Comparison of ENCODE assay signal across 13 cellular contexts in genomic region chr19:3145909-3146676, GRCh38. TPM values are rescaled to one million over a fixed set of nuclear protein-coding genes. Genes with fewer than 3 reads are reported as not detected.
A peak's percentile ranks its signal among the peaks of the same experiment; 100 is the strongest.
DNase-seq lines count a peak whose midpoint lies in the region; ATAC-seq and TF ChIP-seq lines count a peak whose summit lies in the region.
"Had no signal": no experiment of that assay in that cellular context is flagged by ENCODE, and none has a peak within 500 bp of the region (broad histone marks: within the 10 kb centered on the region; RNA-seq: fewer than 3 reads in every experiment).

No MANE protein-coding gene starts in this region.

- H2BK15ac ChIP-seq in IMR-90 (ENCODE audit: low read depth, low read length), result no peak overlapping the region

- H3K27me3 ChIP-seq in CD4-positive, CD25-positive, alpha-beta regulatory T cell (ENCODE audit: control insufficient read depth, insufficient read depth, low read length), result no peaks in the 10 kb centered on the region
- H3K27me3 ChIP-seq in IMR-90 (ENCODE audit: control insufficient read depth, insufficient read depth, low read length) (no peaks in the 10 kb centered on the region), right lobe of liver (no peaks in the 10 kb centered on the region)
- H3K27me3 ChIP-seq: testis had no signal

- no peak overlapping the region for H3K56ac ChIP-seq in IMR-90 (ENCODE audit: extremely low read depth, insufficient read depth, low read length)

- peaks cover 11% of the 10 kb centered on the region for H3K4me1 ChIP-seq in CD4-positive, CD25-positive, alpha-beta regulatory T cell (ENCODE audit: control insufficient read depth, insufficient read depth, low read length, poor library complexity, severe bottlenecking)
- peaks cover 7% of the 10 kb centered on the region for H3K4me1 ChIP-seq in IMR-90 (ENCODE audit: control insufficient read depth, insufficient read depth, low read length)
- H3K4me1 ChIP-seq in right lobe of liver, result no peaks in the 10 kb centered on the region
- H3K4me1 ChIP-seq: testis had no signal

- H2AK9ac ChIP-seq in IMR-90 (replicated peaks; ENCODE audit: low read depth, low read length, poor library complexity), result no peak overlapping the region

- no peak overlapping the region for H3K23ac ChIP-seq in IMR-90 (ENCODE audit: low read depth, low read length)

- H3K4me3 ChIP-seq in CD4-positive, CD25-positive, alpha-beta regulatory T cell (ENCODE audit: low read depth, low read length), result no peak overlapping the region
- no peak overlapping the region for H3K4me3 ChIP-seq in IMR-90 (ENCODE audit: insufficient read depth, low read depth, low read length)
- no peak overlapping the region for H3K4me3 ChIP-seq in right lobe of liver
- H3K4me3 ChIP-seq: smooth muscle cell, testis had no signal

- H4K91ac ChIP-seq in IMR-90 (ENCODE audit: insufficient read depth, low read depth, low read length), result no peak overlapping the region

- TF ChIP-seq CTCF in IMR-90 (conservative IDR thresholded peaks at IDR 0.05; ENCODE audit: low read depth, low read length) (no peak), right lobe of liver (IDR thresholded peaks at IDR 0.05) (no peak), progenitor cell of endocrine pancreas (IDR thresholded peaks at IDR 0.05; ENCODE audit: unreplicated experiment) (no peak)

- in situ Hi-C loops in IMR-90 (cut with MboI; ENCODE audit: low sequenced_read_pairs), result no loop called here

- H3K9me1 ChIP-seq in IMR-90 (ENCODE audit: insufficient read depth, low read length), result peaks cover 12% of the 10 kb centered on the region; the same call in 1 of the 2 replicates

- dilution Hi-C loops in IMR-90 (cut with HindIII; ENCODE audit: low sequenced_read_pairs, unreplicated experiment), result no loop called here

- H3K27ac Mint-ChIP-seq in CD4-positive, CD25-positive, alpha-beta regulatory T cell, result peak overlapping the region in 2 of 3 donors; percentile 65 to 91
- peak overlapping the region; percentile 59 for H3K27ac Mint-ChIP-seq in T-helper 17 cell
- no peak overlapping the region for H3K27ac Mint-ChIP-seq in progenitor cell of endocrine pancreas
- H3K27ac Mint-ChIP-seq: CD8-positive, alpha-beta T cell; HFFc6 had no signal

- H3K18ac ChIP-seq in IMR-90 (ENCODE audit: low read depth, low read length), result no peak overlapping the region

- no peak overlapping the region for H3K14ac ChIP-seq in IMR-90 (replicated peaks; ENCODE audit: low read depth, low read length)

- no peaks in the 10 kb centered on the region; the same call in 1 of the 2 replicates for H4K20me1 ChIP-seq in IMR-90 (ENCODE audit: insufficient read depth, low read length)

- H3K4me1 Mint-ChIP-seq in CD4-positive, CD25-positive, alpha-beta regulatory T cell, result peaks cover 0 to 17% (median 9%) of the 10 kb centered on the region in 4 donors
- H3K4me1 Mint-ChIP-seq in T-helper 17 cell (peaks cover 22% of the 10 kb centered on the region), progenitor cell of endocrine pancreas (ENCODE audit: low read depth) (no peaks in the 10 kb centered on the region)

- no peak overlapping the region for H4K8ac ChIP-seq in IMR-90 (ENCODE audit: low read depth in 2 of 2, low read length in 2 of 2)

- no peaks in the 10 kb centered on the region for H3K27me3 Mint-ChIP-seq in CD4-positive, CD25-positive, alpha-beta regulatory T cell
- H3K27me3 Mint-ChIP-seq in T-helper 17 cell (no peaks in the 10 kb centered on the region), progenitor cell of endocrine pancreas (peaks cover 10% of the 10 kb centered on the region)

- no peaks in the 10 kb centered on the region; a peak in 1 of 4 replicates for H3K79me1 ChIP-seq in IMR-90 (ENCODE audit: low read depth in 1 of 2, low read length in 2 of 2)

- H2BK20ac ChIP-seq in IMR-90 (ENCODE audit: low read depth, low read length), result no peak overlapping the region

- CTCF ChIA-PET in IMR-90 (lab: Yijun Ruan, JAX), result no interaction called here

- H3K4me3 Mint-ChIP-seq in CD4-positive, CD25-positive, alpha-beta regulatory T cell, result no peak overlapping the region
- no peak overlapping the region for H3K4me3 Mint-ChIP-seq in T-helper 17 cell
- no peak overlapping the region for H3K4me3 Mint-ChIP-seq in progenitor cell of endocrine pancreas (ENCODE audit: low read depth)
- H3K4me3 Mint-ChIP-seq: CD8-positive, alpha-beta T cell; HFFc6 had no signal

- POLR2A ChIA-PET in IMR-90 (lab: Charles Lee; ENCODE audit: unreplicated experiment), result no interaction called here

- H2AFZ ChIP-seq in IMR-90 (replicated peaks; ENCODE audit: low read length, poor library complexity), result peak overlapping the region; percentile 3

- H3K27ac ChIP-seq in CD4-positive, CD25-positive, alpha-beta regulatory T cell (ENCODE audit: insufficient read depth, low read length, poor library complexity, severe bottlenecking), result no peak overlapping the region
- H3K27ac ChIP-seq in IMR-90 (ENCODE audit: insufficient read depth, low read length), result no peak overlapping the region
- no peak overlapping the region for H3K27ac ChIP-seq in right lobe of liver
- H3K27ac ChIP-seq: testis had no signal

- no peak overlapping the region for H4K5ac ChIP-seq in IMR-90 (ENCODE audit: low read depth, low read length)

- DNase-seq in CD4-positive, CD25-positive, alpha-beta regulatory T cell, result no peak
- DNase-seq in IMR-90 (no peak), T-helper 17 cell (no peak), right lobe of liver (no peak), progenitor cell of endocrine pancreas (ENCODE audit: low spot score, unreplicated experiment) (no peak)
- DNase-seq: HFFc6, NCI-H187 treated with DMSO at 0.1 percent for 48 hours, testis had no signal

- WGBS in IMR-90 (ENCODE audit: extremely low coverage in 2 of 2, insufficient read length in 1 of 2), 2 experiments, result 94% methylated on average over 12 of the region's 20 CpGs; no CpG with 5 or more reads in 1 of the 2 experiments
- WGBS in right lobe of liver (ENCODE audit: insufficient coverage, low coverage, low lambda C conversion rate, missing lambda C conversion rate), result 33% methylated on average over 7 of the region's 20 CpGs

- no peak for ATAC-seq in CD4-positive, CD25-positive, alpha-beta regulatory T cell (ENCODE audit: low read depth in 2 of 2)
- ATAC-seq in IMR-90 (ENCODE audit: low read depth), result no peak
- ATAC-seq in T-helper 17 cell, result no peak
- peak; percentile 29 to 54 (median 38) for ATAC-seq in right lobe of liver
- no peak for ATAC-seq in GM18870 (IDR thresholded peaks at IDR 0.05; ENCODE audit: unreplicated experiment)
- ATAC-seq in HG02588 (IDR thresholded peaks at IDR 0.05; ENCODE audit: unreplicated experiment), result no peak
- ATAC-seq in HG03520 (IDR thresholded peaks at IDR 0.05; ENCODE audit: unreplicated experiment), result no peak

- H2BK120ac ChIP-seq in IMR-90 (ENCODE audit: low read depth, low read length), result no peak overlapping the region

- H3K9me3 Mint-ChIP-seq in CD4-positive, CD25-positive, alpha-beta regulatory T cell, result no peaks in the 10 kb centered on the region
- H3K9me3 Mint-ChIP-seq in progenitor cell of endocrine pancreas (ENCODE audit: low read depth), result no peaks in the 10 kb centered on the region
- H3K9me3 Mint-ChIP-seq: CD8-positive, alpha-beta T cell; HFFc6 had no signal

- H3K9ac ChIP-seq in IMR-90 (ENCODE audit: low read depth, low read length), result no peak overlapping the region

- TF ChIP-seq RAD21 in IMR-90 (IDR thresholded peaks at IDR 0.05; ENCODE audit: low read length), result no peak

- no peak overlapping the region for H3K4ac ChIP-seq in IMR-90 (ENCODE audit: low read depth, low read length)

- intact Hi-C loops in IMR-90 (cut with micrococcal nuclease), result no loop called here
- intact Hi-C loops in right lobe of liver (cut with DNase I), result no loop called here

- H3K36me3 Mint-ChIP-seq in CD4-positive, CD25-positive, alpha-beta regulatory T cell, result no peaks in the 10 kb centered on the region
- H3K36me3 Mint-ChIP-seq in T-helper 17 cell (ENCODE audit: low read depth) (peaks cover 7% of the 10 kb centered on the region), progenitor cell of endocrine pancreas (ENCODE audit: insufficient read depth) (no peaks in the 10 kb centered on the region)
- H3K36me3 Mint-ChIP-seq: CD8-positive, alpha-beta T cell had no signal

- peak overlapping the region; percentile 39; the same call in 1 of the 2 replicates for H2AK5ac ChIP-seq in IMR-90 (ENCODE audit: low read depth, low read length)

- TF ChIP-seq POLR2A in IMR-90 (IDR thresholded peaks at IDR 0.05; ENCODE audit: low read depth, low read length), result no peak
- TF ChIP-seq POLR2A in right lobe of liver (IDR thresholded peaks at IDR 0.05), result no peak

- H3K4me2 ChIP-seq in IMR-90 (ENCODE audit: low read depth, low read length), result no peak overlapping the region
- H3K4me2 ChIP-seq: smooth muscle cell had no signal

- peaks cover 2% of the 10 kb centered on the region for H3K36me3 ChIP-seq in CD4-positive, CD25-positive, alpha-beta regulatory T cell (ENCODE audit: control insufficient read depth, insufficient read depth, low read length)
- H3K36me3 ChIP-seq in IMR-90 (ENCODE audit: control insufficient read depth, insufficient read depth, low read length) (no peaks in the 10 kb centered on the region), right lobe of liver (no peaks in the 10 kb centered on the region)

- H3K9me3 ChIP-seq in CD4-positive, CD25-positive, alpha-beta regulatory T cell (ENCODE audit: control insufficient read depth in 2 of 2, low read length in 2 of 2), result no peaks in the 10 kb centered on the region
- H3K9me3 ChIP-seq in IMR-90 (ENCODE audit: control insufficient read depth, insufficient read depth, low read length) (no peaks in the 10 kb centered on the region), T-helper 17 cell (ENCODE audit: control insufficient read depth, low read length, poor library complexity, severe bottlenecking) (no peaks in the 10 kb centered on the region), right lobe of liver (no peaks in the 10 kb centered on the region)
- H3K9me3 ChIP-seq: testis had no signal

- no TSS peak for BruUV-seq in IMR-90 (replicated peaks; lab: Mats Ljungman, UMichigan)

- H2BK5ac ChIP-seq in IMR-90 (ENCODE audit: low read depth, low read length, poor library complexity, severe bottlenecking), result no peak overlapping the region

RNA-seq across cellular contexts. Expression of gene GNA15, which starts 10.3 kb away (rescaled TPM):
- 43.0 TPM for total RNA-seq in CD4-positive, CD25-positive, alpha-beta regulatory T cell
- 1 to 10 TPM; 4.1 to 8.0 (median 6.2) TPM for polyA plus RNA-seq in CD4-positive, CD25-positive, alpha-beta regulatory T cell
- total RNA-seq in IMR-90 (2012; rRNA removed) (0.18 and 0.28 TPM in 2 replicates), T-helper 17 cell (10 to 100 TPM; 28.7 to 54.1 TPM), right lobe of liver (1 to 10 TPM in 2 of 6 experiments, under 1 TPM in 4; 0.31 to 3.9 (median 0.83) TPM), progenitor cell of endocrine pancreas (not detected in 2 replicates)
- polyA plus RNA-seq in IMR-90 (2012; rRNA removed), result 0.04 TPM in 1 of 2 replicates, not detected in the other
- 0.04 TPM in 1 of 2 replicates, not detected in the other for polyA plus RNA-seq in IMR-90 (2012; cell fraction: cytosol; rRNA removed)
- 0.33 and 0.40 TPM in 2 replicates for polyA plus RNA-seq in IMR-90 (2012; cell fraction: nucleus; rRNA removed; ENCODE audit: low replicate concordance)
- total RNA-seq: HFFc6 had no signal

RNA-seq across cellular contexts. Expression of gene S1PR4, which starts 32.5 kb away (rescaled TPM):
- total RNA-seq in CD4-positive, CD25-positive, alpha-beta regulatory T cell, result 159 TPM
- polyA plus RNA-seq in CD4-positive, CD25-positive, alpha-beta regulatory T cell, result 100 to 1,000 TPM; 706 to 902 (median 799) TPM
- total RNA-seq in IMR-90 (2012; rRNA removed) (not detected in 2 replicates), T-helper 17 cell (10 to 100 TPM; 83.1 to 97.0 TPM), right lobe of liver (1 to 10 TPM in 3 of 6 experiments, under 1 TPM in 3; 0.53 to 2.2 (median 0.97) TPM), progenitor cell of endocrine pancreas (not detected in 2 replicates)
- polyA plus RNA-seq in IMR-90 (2012; rRNA removed), result not detected in 2 replicates
- not detected in 2 replicates for polyA plus RNA-seq in IMR-90 (2012; cell fraction: cytosol; rRNA removed)
- polyA plus RNA-seq in IMR-90 (2012; cell fraction: nucleus; rRNA removed; ENCODE audit: low replicate concordance), result 0.05 TPM in 1 of 2 replicates, not detected in the other
- total RNA-seq: HFFc6, smooth muscle cell had no signal
- polyA plus RNA-seq: smooth muscle cell had no signal

RNA-seq across cellular contexts. Expression of gene NCLN, which starts 39.6 kb away (rescaled TPM):
- total RNA-seq in CD4-positive, CD25-positive, alpha-beta regulatory T cell, result 48.0 TPM
- 10 to 100 TPM; 13.3 to 30.8 (median 20.4) TPM for polyA plus RNA-seq in CD4-positive, CD25-positive, alpha-beta regulatory T cell
- total RNA-seq in IMR-90 (2012; rRNA removed) (32.8 and 35.6 TPM in 2 replicates), T-helper 17 cell (10 to 100 TPM; 47.8 to 50.6 TPM), right lobe of liver (10 to 100 TPM; 32.0 to 59.9 (median 40.4) TPM), progenitor cell of endocrine pancreas (54.6 and 57.7 TPM in 2 replicates)
- 90.8 and 95.4 TPM in 2 replicates for polyA plus RNA-seq in IMR-90 (2012; rRNA removed)
- polyA plus RNA-seq in IMR-90 (2012; cell fraction: cytosol; rRNA removed), result 81.8 and 106 TPM in 2 replicates
- polyA plus RNA-seq in IMR-90 (2012; cell fraction: nucleus; rRNA removed; ENCODE audit: low replicate concordance), result 68.5 and 190 TPM in 2 replicates

RNA-seq across cellular contexts. Expression of gene GNA11, which starts 51.9 kb away (rescaled TPM):
- 0.81 TPM for total RNA-seq in CD4-positive, CD25-positive, alpha-beta regulatory T cell
- under 1 TPM in 3 of 4 donors, not detected in 1; 0.21 to 0.44 (median 0.23) TPM for polyA plus RNA-seq in CD4-positive, CD25-positive, alpha-beta regulatory T cell
- total RNA-seq in IMR-90 (2012; rRNA removed), result 25.5 and 34.4 TPM in 2 replicates
- polyA plus RNA-seq in IMR-90 (2012; rRNA removed), result 33.3 and 44.5 TPM in 2 replicates
- polyA plus RNA-seq in IMR-90 (2012; cell fraction: cytosol; rRNA removed), result 29.2 and 50.1 TPM in 2 replicates
- polyA plus RNA-seq in IMR-90 (2012; cell fraction: nucleus; rRNA removed; ENCODE audit: low replicate concordance), result 24.5 and 49.2 TPM in 2 replicates
- 1 to 10 TPM in 1 of 2 donors, under 1 TPM in 1; 0.85 to 1.6 TPM for total RNA-seq in T-helper 17 cell
- total RNA-seq in right lobe of liver, result 10 to 100 TPM; 19.5 to 28.0 (median 22.4) TPM
- 37.9 and 39.5 TPM in 2 replicates for total RNA-seq in progenitor cell of endocrine pancreas

Comparison
In these comparisons a context has a peak if more than half of its experiments do, and no peak if none do; other contexts are left out.
1. ATAC-seq: peak in right lobe of liver (4 of 4); none in CD4-positive, CD25-positive, alpha-beta regulatory T cell (0 of 2), IMR-90 (single experiment), T-helper 17 cell (single experiment), GM18870 (single experiment), HG02588 (single experiment) and HG03520 (single experiment).
2. RNA of gene S1PR4, which starts 32.5 kb away (total RNA-seq): 159 TPM in CD4-positive, CD25-positive, alpha-beta regulatory T cell (single experiment) and 83.1 to 97.0 TPM in T-helper 17 cell; 0.53 to 2.2 TPM in right lobe of liver, not detected in progenitor cell of endocrine pancreas and not detected in IMR-90; every median in the first group is over 10 times any median in the second.